Comparison of ENCODE assay signal across 1 cellular context in genomic region chr9:126682113-126682810, GRCh38.
TF ChIP-seq lines count a peak whose summit lies in the region.

No MANE protein-coding gene starts in this region.

TF ChIP-seq in H1, 55 proteins besides CTCF, POLR2A, EP300 and RAD21 (continued from another document):
- TF ChIP-seq ASH2L (IDR thresholded peaks at IDR 0.05; ENCODE audit: low read length), result peak; percentile 42
- peak; percentile 43; the same call in 1 of the 2 replicates for TF ChIP-seq KDM1A (IDR thresholded peaks at IDR 0.05; ENCODE audit: borderline replicate concordance, low read length)
- peak; percentile 86 for TF ChIP-seq TEAD4 (IDR thresholded peaks at IDR 0.05; ENCODE audit: low read depth, low read length)
- TF ChIP-seq BCL11A (IDR thresholded peaks at IDR 0.05; ENCODE audit: low read depth in 2 of 2, low read length in 2 of 2), result no peak
